In genomic region chr17:30831257-30831656, GRCh38 we compare ENCODE assay signal across 8 cellular contexts. TPM values are rescaled to one million over a fixed set of nuclear protein-coding genes. Genes with fewer than 3 reads are reported as not detected.
DNase-seq lines count a peak whose midpoint lies in the region; ATAC-seq and TF ChIP-seq lines count a peak whose summit lies in the region.

No MANE protein-coding gene starts in this region.

- H4K20me1 ChIP-seq in PC-9 (ENCODE audit: insufficient read depth) = no peaks in the 10 kb centered on the region

- TF ChIP-seq CTCF in PC-9 (conservative IDR thresholded peaks at IDR 0.05) = no peak

- intact Hi-C loops in PC-9 (cut with micrococcal nuclease; ENCODE audit: unreplicated experiment) = no loop called here

- H3K4me3 ChIP-seq in PC-9 = peak overlapping the region; percentile 79
- H3K4me3 ChIP-seq in effector memory CD4-positive, alpha-beta T cell (ENCODE audit: insufficient read depth, low read depth, low read length, poor library complexity, severe bottlenecking) = peak overlapping the region; percentile 94
- H3K4me3 ChIP-seq in muscle layer of duodenum (ENCODE audit: low read depth in 1 of 2, low read length in 2 of 2) = peak overlapping the region; percentile 67 to 83

- H3K4me2 ChIP-seq in PC-9 = peak overlapping the region; percentile 93

- H3K9me2 ChIP-seq in PC-9 (ENCODE audit: insufficient read depth) = no peaks in the 10 kb centered on the region

- POLR2A ChIA-PET in PC-9 (lab: Charles Lee; ENCODE audit: unreplicated experiment) = interaction anchor here (0.6 kb wide), 1 partner anchor 587 kb away, joined by 4 read pairs; no protein-coding TSS in a partner anchor

- H3K27me3 ChIP-seq in PC-9 (ENCODE audit: insufficient read depth, low read depth) (no peaks in the 10 kb centered on the region), muscle layer of duodenum (ENCODE audit: low read depth, low read length) (no peaks in the 10 kb centered on the region)
- H3K27me3 ChIP-seq in effector memory CD4-positive, alpha-beta T cell (replicated peaks; ENCODE audit: control insufficient read depth, insufficient read depth, low read length, poor library complexity, severe bottlenecking) = no peaks in the 10 kb centered on the region

- peaks cover 37% of the 10 kb centered on the region for H3K79me2 ChIP-seq in PC-9 (ENCODE audit: low read depth)

- H3K9me3 ChIP-seq in PC-9 (ENCODE audit: insufficient read depth, low read depth) = no peaks in the 10 kb centered on the region
- no peaks in the 10 kb centered on the region for H3K9me3 ChIP-seq in effector memory CD4-positive, alpha-beta T cell (ENCODE audit: control insufficient read depth, low read length)
- no peaks in the 10 kb centered on the region for H3K9me3 ChIP-seq in muscle layer of duodenum (ENCODE audit: control insufficient read depth in 1 of 2, low read length in 2 of 2)

- H3K27ac ChIP-seq in PC-9 (peak overlapping the region; percentile 35; the same call in 1 of the 2 replicates), muscle layer of duodenum (ENCODE audit: low read length) (no peak overlapping the region)
- peak overlapping the region; percentile 33 for H3K27ac ChIP-seq in effector memory CD4-positive, alpha-beta T cell (ENCODE audit: insufficient read depth, low read length, poor library complexity, severe bottlenecking)

- DNase-seq in SKM-1 treated with dmso at 0.1 percent for 144 hours (lab: John Stamatoyannopoulos, UW; ENCODE audit: unreplicated experiment) (peak; percentile 30), SKM-1 (lab: John Stamatoyannopoulos, UW; ENCODE audit: unreplicated experiment) (no peak), PC-9 (no peak)
- no peak for DNase-seq in effector memory CD4-positive, alpha-beta T cell
- DNase-seq in stimulated activated naive CD4-positive, alpha-beta T cell (lab: John Stamatoyannopoulos, UW) = no peak

- no peak for ATAC-seq in HG02938 (IDR thresholded peaks at IDR 0.05; ENCODE audit: unreplicated experiment)
- no peak for ATAC-seq in HG03159 (IDR thresholded peaks at IDR 0.05; ENCODE audit: unreplicated experiment)

- H3K36me3 ChIP-seq in PC-9 (ENCODE audit: low read depth) = no peaks in the 10 kb centered on the region
- H3K36me3 ChIP-seq in effector memory CD4-positive, alpha-beta T cell (ENCODE audit: control insufficient read depth, insufficient read depth, low read length) = no peaks in the 10 kb centered on the region
- no peaks in the 10 kb centered on the region for H3K36me3 ChIP-seq in muscle layer of duodenum (ENCODE audit: control insufficient read depth in 1 of 2, insufficient read depth in 2 of 2, low read length in 2 of 2)

- CTCF ChIA-PET in PC-9 (lab: Charles Lee) = interaction anchor here (0.9 kb wide), 1 partner anchor 334 kb away, joined by 3 read pairs; no protein-coding TSS in a partner anchor

- TSS peak; percentile 61 for BruUV-seq in PC-9 (replicated peaks; lab: Mats Ljungman, UMichigan)

- H2AFZ ChIP-seq in PC-9 = peak overlapping the region; percentile 96

- peaks cover 6% of the 10 kb centered on the region for H3F3A ChIP-seq in PC-9 (ENCODE audit: insufficient read depth, low read depth)

- H3K4me1 ChIP-seq in PC-9 (replicated peaks; ENCODE audit: insufficient read depth) (peaks cover 26% of the 10 kb centered on the region), muscle layer of duodenum (ENCODE audit: control insufficient read depth in 1 of 2, insufficient read depth in 2 of 2, low read length in 2 of 2) (peaks cover 0 to 16% of the 10 kb centered on the region in 2 donors)
- H3K4me1 ChIP-seq in effector memory CD4-positive, alpha-beta T cell (ENCODE audit: control insufficient read depth, insufficient read depth, low read length, poor library complexity, severe bottlenecking) = peaks cover 5% of the 10 kb centered on the region

RNA-seq across cellular contexts. Expression of gene ATAD5, which starts 0.5 kb away (rescaled TPM):
- total RNA-seq in PC-9 (2021) = 12.5 and 14.1 TPM in 2 replicates

RNA-seq across cellular contexts. Expression of gene CRLF3, which starts 6.8 kb away (rescaled TPM):
- 12.9 and 14.1 TPM in 2 replicates for total RNA-seq in PC-9 (2021)
